In the genomic region with DNA sequence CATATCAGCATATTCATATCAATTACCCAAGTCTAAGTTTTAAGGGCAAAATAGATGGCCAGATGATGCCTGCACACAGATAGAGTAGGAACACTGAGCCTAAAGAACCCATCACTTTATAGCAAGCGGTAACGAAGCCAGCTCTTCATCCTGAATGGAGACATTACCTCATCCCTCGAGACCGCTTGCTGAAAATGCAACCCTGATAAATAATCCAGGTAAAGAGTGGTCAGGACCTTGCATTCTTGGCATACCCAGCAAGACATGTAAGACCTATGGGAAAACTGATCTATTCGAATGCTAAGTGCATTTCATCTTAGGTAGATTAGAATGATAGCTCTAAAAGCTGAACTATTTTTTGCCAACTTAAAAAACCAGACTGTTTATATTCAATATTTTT, we compare ENCODE assay signal across 1 cellular context.
TF ChIP-seq lines count a peak whose summit lies in the region.

No MANE protein-coding gene starts in this region.

TF ChIP-seq in WTC11, 78 proteins besides CTCF, POLR2A, EP300 and RAD21 (continued from another document):
- no peak for TF ChIP-seq ZNF263 (CRISPR knock-in tag; IDR thresholded peaks at IDR 0.05; ENCODE audit: low read depth)
- TF ChIP-seq, protein P1, sequence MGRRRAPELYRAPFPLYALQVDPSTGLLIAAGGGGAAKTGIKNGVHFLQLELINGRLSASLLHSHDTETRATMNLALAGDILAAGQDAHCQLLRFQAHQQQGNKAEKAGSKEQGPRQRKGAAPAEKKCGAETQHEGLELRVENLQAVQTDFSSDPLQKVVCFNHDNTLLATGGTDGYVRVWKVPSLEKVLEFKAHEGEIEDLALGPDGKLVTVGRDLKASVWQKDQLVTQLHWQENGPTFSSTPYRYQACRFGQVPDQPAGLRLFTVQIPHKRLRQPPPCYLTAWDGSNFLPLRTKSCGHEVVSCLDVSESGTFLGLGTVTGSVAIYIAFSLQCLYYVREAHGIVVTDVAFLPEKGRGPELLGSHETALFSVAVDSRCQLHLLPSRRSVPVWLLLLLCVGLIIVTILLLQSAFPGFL (CRISPR knock-in tag; IDR thresholded peaks at IDR 0.05; ENCODE audit: borderline replicate concordance) = no peak
- TF ChIP-seq MLX (CRISPR knock-in tag; IDR thresholded peaks at IDR 0.05) = no peak
- no peak for TF ChIP-seq CBFB (CRISPR knock-in tag; IDR thresholded peaks at IDR 0.05; ENCODE audit: low read depth)
- TF ChIP-seq, protein P2, sequence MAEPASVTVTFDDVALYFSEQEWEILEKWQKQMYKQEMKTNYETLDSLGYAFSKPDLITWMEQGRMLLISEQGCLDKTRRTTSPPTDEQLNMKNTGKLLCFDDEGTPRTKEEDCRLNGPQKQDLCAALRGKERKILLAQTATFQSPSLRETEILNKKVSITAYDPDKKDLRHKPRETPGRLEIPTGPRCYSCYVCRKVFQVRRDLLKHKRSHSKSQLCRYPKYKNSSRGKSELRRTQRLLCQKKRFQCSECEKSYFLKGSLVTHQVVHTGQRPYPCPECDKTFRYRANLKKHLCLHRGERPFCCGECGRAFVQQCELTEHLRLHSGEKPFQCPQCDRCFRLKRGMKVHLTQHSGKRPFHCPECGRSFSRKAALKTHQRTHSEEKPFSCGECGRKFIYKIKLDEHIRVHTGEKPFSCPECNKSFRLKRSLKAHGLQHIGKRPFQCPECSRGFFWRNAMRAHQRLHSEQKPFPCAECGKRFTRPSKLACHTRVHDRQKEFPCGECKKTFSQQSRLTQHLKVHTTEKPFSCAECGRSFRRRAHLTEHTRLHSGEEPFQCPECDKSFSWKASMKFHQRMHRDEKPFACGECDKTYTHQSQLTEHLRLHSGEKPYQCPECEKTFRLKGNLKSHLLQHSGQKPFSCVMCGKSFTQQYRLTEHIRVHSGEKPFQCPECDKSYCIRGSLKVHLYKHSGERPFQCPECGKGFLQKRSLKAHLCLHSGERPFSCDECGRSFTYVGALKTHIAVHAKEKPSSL (CRISPR knock-in tag; conservative IDR thresholded peaks at IDR 0.05) = no peak
- TF ChIP-seq NFE2L1 (CRISPR knock-in tag; IDR thresholded peaks at IDR 0.05) = no peak
- TF ChIP-seq IRF1 (CRISPR knock-in tag; IDR thresholded peaks at IDR 0.05) = no peak
- TF ChIP-seq ZSCAN18 (CRISPR knock-in tag; IDR thresholded peaks at IDR 0.05) = no peak
